ENCODE assay signal across 9 cellular contexts in the genomic region with DNA sequence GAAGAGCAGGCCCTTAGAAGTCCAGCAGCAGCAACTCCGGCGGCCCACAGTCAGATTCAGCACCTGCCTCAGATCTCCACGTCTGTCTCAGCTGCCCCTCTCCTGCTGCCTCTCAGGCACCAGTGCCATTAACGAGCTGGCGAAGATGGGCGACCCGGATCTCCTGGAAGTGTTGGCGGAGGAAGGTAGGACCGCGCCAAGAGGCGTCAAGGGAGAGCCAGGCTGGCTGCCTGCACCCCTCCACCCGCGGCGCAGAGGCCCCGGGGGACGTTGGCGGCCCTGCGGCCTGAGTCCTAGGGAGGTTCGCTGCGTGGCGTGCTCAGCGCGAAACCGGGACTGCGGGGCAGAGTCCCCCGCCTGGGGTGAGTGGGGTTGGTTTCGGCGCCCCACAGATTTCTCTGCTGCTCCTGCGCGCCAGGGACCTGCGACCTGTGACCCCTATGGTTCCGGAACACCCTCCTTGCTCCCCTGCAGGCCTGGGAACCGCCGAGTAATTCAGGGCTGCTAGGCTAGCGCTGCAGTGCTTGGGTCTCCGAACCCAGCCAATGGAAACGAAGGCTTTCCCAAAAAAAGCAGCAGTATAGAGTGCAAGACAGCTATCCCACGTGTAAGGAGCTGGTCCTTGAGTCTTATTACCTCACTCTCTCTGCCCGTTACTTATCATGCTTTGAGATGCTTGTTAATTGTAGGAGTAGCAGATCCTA. TPM values are rescaled to one million over a fixed set of nuclear protein-coding genes. Genes with fewer than 3 reads are reported as not detected.
DNase-seq lines count a peak whose midpoint lies in the region; ATAC-seq, FAIRE-seq and TF ChIP-seq lines count a peak whose summit lies in the region.
"Had no signal": no experiment of that assay in that cellular context is flagged by ENCODE, and none has a peak within 500 bp of the region (broad histone marks: within the 10 kb centered on the region; RNA-seq: fewer than 3 reads in every experiment).

No MANE protein-coding gene starts in this region.

- TF ChIP-seq EP300 in GM12878 (IDR thresholded peaks at IDR 0.05; ENCODE audit: borderline replicate concordance in 1 of 2, control insufficient read depth in 1 of 2, low read depth in 2 of 2, low read length in 2 of 2), result no peak

- H3K4me3 Mint-ChIP-seq in Calu3 (ENCODE audit: low read depth, unreplicated experiment), result peak overlapping the region; percentile 100

- peaks cover 22% of the 10 kb centered on the region for H3K4me1 Mint-ChIP-seq in Calu3 (ENCODE audit: low read depth, unreplicated experiment)

- no peak for TF ChIP-seq POLR2A in GM12878 (IDR thresholded peaks at IDR 0.05; ENCODE audit: low read depth, low read length)

- H3K27ac Mint-ChIP-seq in Calu3 (ENCODE audit: unreplicated experiment), result peak overlapping the region; percentile 91

- H3K79me2 ChIP-seq in GM12878 (ENCODE audit: control insufficient read depth, insufficient read depth, low read length), result no peaks in the 10 kb centered on the region; the same call in none of the 2 replicates

- peak overlapping the region; percentile 74 for H2AFZ ChIP-seq in GM12878 (ENCODE audit: control insufficient read depth, low read depth, low read length)

- peaks cover 23% of the 10 kb centered on the region for H3K36me3 Mint-ChIP-seq in Calu3 (ENCODE audit: insufficient read depth, unreplicated experiment)

- POLR2A ChIA-PET in GM12878 (lab: Charles Lee), result interaction anchor here (0.5 to 1.6 kb wide), 3 partner anchors 11 to 22 kb away, joined by 4 to 6 read pairs (median 4); no protein-coding TSS in a partner anchor

- TF ChIP-seq RAD21 in GM12878 (IDR thresholded peaks at IDR 0.05; ENCODE audit: insufficient read depth, low read depth, low read length), result no peak

- WGBS in HUES64, result under 1% methylated on average over 38 of the region's 39 CpGs
- WGBS in GM12878 (ENCODE audit: insufficient coverage, insufficient replicate concordance, low lambda C conversion rate, missing lambda C conversion rate), result 9% methylated on average over 39 of the region's 39 CpGs

- H3K4me3 ChIP-seq in HUES64 (ENCODE audit: low read length) (peak overlapping the region; percentile 81), GM12878 (peak overlapping the region; percentile 60), kidney epithelial cell (ENCODE audit: low read depth, low read length) (peak overlapping the region; percentile 48), skin epidermis (peak overlapping the region in 6 of 7 experiments; percentile 21 to 44 (median 31))

- H4K20me1 ChIP-seq in GM12878 (ENCODE audit: control insufficient read depth, insufficient read depth), result no peaks in the 10 kb centered on the region

- no peaks in the 10 kb centered on the region for H3K27me3 Mint-ChIP-seq in Calu3 (ENCODE audit: unreplicated experiment)

- ATAC-seq in GM19351 (IDR thresholded peaks at IDR 0.05; ENCODE audit: unreplicated experiment), result peak; percentile 36
- ATAC-seq in GM12878, result peak; percentile 50
- no peak for ATAC-seq in HG03521 (IDR thresholded peaks at IDR 0.05; ENCODE audit: unreplicated experiment)

- RAD21 ChIA-PET in GM12878 (lab: Charles Lee; ENCODE audit: unreplicated experiment), result interaction anchor here (1.0 to 3.8 kb wide), 3 partner anchors 9 to 22 kb away, joined by 3 to 14 read pairs (median 7); no protein-coding TSS in a partner anchor

- no peaks in the 10 kb centered on the region for H3K9me3 Mint-ChIP-seq in Calu3 (ENCODE audit: low read depth, unreplicated experiment)

- DNase-seq in Calu3, result peak; percentile 27
- no peak for DNase-seq in GM12878 (ENCODE audit: low read depth, low spot score)
- DNase-seq in kidney epithelial cell (ENCODE audit: low read depth), result no peak
- no peak for DNase-seq in 8988T

- CTCF ChIA-PET in Calu3 (lab: Charles Lee) (no interaction called here), GM12878 (lab: Yijun Ruan, JAX) (interaction anchor here (1.1 to 2.4 kb wide), 4 partner anchors 11 to 51 kb away, joined by 3 to 11 read pairs (median 4); no protein-coding TSS in a partner anchor)

- in situ Hi-C loops in GM12878 (cut with MboI), result no loop called here

- peaks cover 5% of the 10 kb centered on the region; the same call in 1 of the 2 replicates for H3K27me3 ChIP-seq in HUES64 (ENCODE audit: insufficient read depth, low read length)
- H3K27me3 ChIP-seq in GM12878 (replicated peaks in 1 of 2; ENCODE audit: control insufficient read depth in 2 of 2, insufficient read depth in 2 of 2, low read length in 1 of 2), result no peaks in the 10 kb centered on the region
- no peaks in the 10 kb centered on the region for H3K27me3 ChIP-seq in kidney epithelial cell (ENCODE audit: control insufficient read depth, insufficient read depth, low read length)

- H3K9me3 ChIP-seq in HUES64 (ENCODE audit: insufficient read depth, low read depth, low read length) (no peaks in the 10 kb centered on the region), GM12878 (replicated peaks; ENCODE audit: control insufficient read depth, insufficient read depth, low read length) (no peaks in the 10 kb centered on the region; the same call in 2 of the 3 replicates)

- H3K27ac ChIP-seq in HUES64 (ENCODE audit: low read depth, low read length) (no peak overlapping the region), GM12878 (ENCODE audit: control insufficient read depth, insufficient read depth) (no peak overlapping the region), skin epidermis (no peak overlapping the region)

- TF ChIP-seq CTCF in Calu3 (IDR thresholded peaks at IDR 0.05; ENCODE audit: unreplicated experiment) (no peak), GM12878 (IDR thresholded peaks at IDR 0.05 in 2 of 3, conservative IDR thresholded peaks at IDR 0.05 in 1 of 3; ENCODE audit: control insufficient read depth in 2 of 3, extremely low read depth in 1 of 3, insufficient read depth in 1 of 3, low read depth in 3 of 3, low read length in 3 of 3) (no peak), kidney epithelial cell (IDR thresholded peaks at IDR 0.05; ENCODE audit: insufficient read depth, low read length, poor library complexity, severe bottlenecking) (no peak)

- no TSS peak for BruUV-seq in Calu3 (replicated peaks; lab: Mats Ljungman, UMichigan)
- no TSS peak for BruUV-seq in GM12878 (replicated peaks; lab: Mats Ljungman, UMichigan)

- peak overlapping the region; percentile 86 for H3K4me2 ChIP-seq in GM12878 (ENCODE audit: control insufficient read depth, insufficient read depth)

- intact Hi-C loops in Calu3 (cut with micrococcal nuclease; ENCODE audit: unreplicated experiment) (no loop called here), GM12878 (cut with micrococcal nuclease; ENCODE audit: unreplicated experiment) (loop anchor here (10.0 kb wide), 1 partner anchor 591 kb away; no protein-coding TSS in a partner anchor)

- H3K9ac ChIP-seq in HUES64 (ENCODE audit: low read depth, low read length), result peak overlapping the region; percentile 63
- peak overlapping the region; percentile 10; the same call in 1 of the 2 replicates for H3K9ac ChIP-seq in GM12878 (ENCODE audit: control insufficient read depth, insufficient read depth, low read length)

- no peaks in the 10 kb centered on the region for H3K36me3 ChIP-seq in HUES64 (ENCODE audit: insufficient read depth, low read length)
- H3K36me3 ChIP-seq in GM12878 (ENCODE audit: control insufficient read depth in 2 of 2, insufficient read depth in 2 of 2, low read length in 1 of 2), result no peaks in the 10 kb centered on the region
- no peaks in the 10 kb centered on the region for H3K36me3 ChIP-seq in kidney epithelial cell (ENCODE audit: control insufficient read depth, insufficient read depth, low read length)

- peaks cover 8% of the 10 kb centered on the region; the same call in 1 of the 2 replicates for H3K4me1 ChIP-seq in HUES64 (ENCODE audit: insufficient read depth, low read length)
- H3K4me1 ChIP-seq in GM12878 (ENCODE audit: control insufficient read depth, insufficient read depth, low read length), result no peaks in the 10 kb centered on the region

- no peak for FAIRE-seq in GM12878 (lab: Jason Lieb, UNC)
- FAIRE-seq: endometrium had no signal

- SMC1A ChIA-PET in GM12878 (lab: Charles Lee; ENCODE audit: uncharacterized antibody, unreplicated experiment), result interaction anchor here (0.8 to 1.8 kb wide), 6 partner anchors 8 to 112 kb away, joined by 3 to 7 read pairs (median 3); no protein-coding TSS in a partner anchor

TF ChIP-seq in GM12878, 131 proteins besides CTCF, POLR2A, EP300 and RAD21:
- TF ChIP-seq GATAD2B (conservative IDR thresholded peaks at IDR 0.05; ENCODE audit: low read depth), result 0 out of 2 replicates have a peak, but pooled peaks have one; percentile 35
- no peak for TF ChIP-seq STAT1 (conservative IDR thresholded peaks at IDR 0.05)
- peak; percentile 94 for TF ChIP-seq NR2F1 (conservative IDR thresholded peaks at IDR 0.05)
- 0 out of 2 replicates have a peak, but pooled peaks have one; percentile 4 for TF ChIP-seq RUNX3 (IDR thresholded peaks at IDR 0.05; ENCODE audit: low read length)
- peak; percentile 76 for TF ChIP-seq NR2C1 (IDR thresholded peaks at IDR 0.05)
- TF ChIP-seq BHLHE40 (IDR thresholded peaks at IDR 0.05; ENCODE audit: borderline replicate concordance in 1 of 2, low read depth in 2 of 2, low read length in 1 of 2), result peak in 1 of 2 experiments; percentile 29; a peak in 1 of 4 replicates
- no peak for TF ChIP-seq CBX3 (IDR thresholded peaks at IDR 0.05; ENCODE audit: borderline replicate concordance, low read depth)
- peak; percentile 76 for TF ChIP-seq MEF2B (IDR thresholded peaks at IDR 0.05; ENCODE audit: partially characterized antibody, poor library complexity, severe bottlenecking)

RNA-seq across cellular contexts. Expression of a gene that starts 0.6 kb away (rescaled TPM):
- total RNA-seq in Calu3 (2022) (4.3 and 6.0 TPM in 2 replicates), GM12878 (2014; rRNA removed) (9.5 and 11.2 TPM in 2 replicates), GM12878 (2014; rRNA removed; fragmentation: Illumina TruSeq; extraction: Trizol) (8.3 and 8.4 TPM in 2 replicates), GM12878 (2021) (6.1 and 6.3 TPM in 2 replicates), kidney epithelial cell (2.3 and 2.5 TPM in 2 replicates)
- polyA plus RNA-seq in HUES64 (2013, experiment 1 of 2), result 2.7 TPM
- 4.1 TPM for polyA plus RNA-seq in HUES64 (2013, experiment 2 of 2)
- total RNA-seq in GM12878 (2013; cell fraction: nucleolus; rRNA removed), result 19.9 TPM in 2 replicates
- 0.52 TPM for polyA plus RNA-seq in GM12878 (2011; ENCODE audit: low read depth)
- polyA plus RNA-seq in GM12878 (2011; rRNA removed) (10.2 TPM in 2 replicates), GM12878 (2014; fragmentation: Illumina TruSeq; extraction: Trizol) (4.5 and 8.2 TPM in 2 replicates), GM12878 (2014; fragmentation: Nextera tagmentation; extraction: Ambion mirVana) (1 to 10 TPM; 1.6 to 3.1 TPM), GM12878 (2014; rRNA removed) (2.9 and 3.7 TPM in 2 replicates), GM12878 (2016; fragmentation: Nextera tagmentation; extraction: Ambion mirVana) (1 to 10 TPM; 3.1 TPM)
- 5.6 and 6.2 TPM in 2 replicates for polyA plus RNA-seq in GM12878 (2011; cell fraction: cytosol; rRNA removed)
- polyA plus RNA-seq in GM12878 (2011; cell fraction: nucleus; rRNA removed), result 10.4 and 16.0 TPM in 2 replicates
- polyA plus RNA-seq in GM12878 (2012), result 1.0 and 1.3 TPM in 2 replicates
- 19.4 and 31.2 TPM in 2 replicates for polyA minus RNA-seq in GM12878 (2011; rRNA and poly(A)+ RNA removed)
- polyA minus RNA-seq in GM12878 (2011; cell fraction: cytosol; rRNA and poly(A)+ RNA removed), result 3.9 and 6.1 TPM in 2 replicates
- 13.8 and 15.1 TPM in 2 replicates for polyA minus RNA-seq in GM12878 (2011; cell fraction: nucleus; rRNA and poly(A)+ RNA removed)

Comparison
In these comparisons a context has a peak if more than half of its experiments do, and no peak if none do; other contexts are left out.
1. H3K4me3 ChIP-seq: peak in every context shown above with its lines; median percentile 81 in HUES64; 60 in GM12878; 48 in kidney epithelial cell; 31 in skin epidermis.